8 cellular contexts compared by ENCODE assay signal in the genomic region with DNA sequence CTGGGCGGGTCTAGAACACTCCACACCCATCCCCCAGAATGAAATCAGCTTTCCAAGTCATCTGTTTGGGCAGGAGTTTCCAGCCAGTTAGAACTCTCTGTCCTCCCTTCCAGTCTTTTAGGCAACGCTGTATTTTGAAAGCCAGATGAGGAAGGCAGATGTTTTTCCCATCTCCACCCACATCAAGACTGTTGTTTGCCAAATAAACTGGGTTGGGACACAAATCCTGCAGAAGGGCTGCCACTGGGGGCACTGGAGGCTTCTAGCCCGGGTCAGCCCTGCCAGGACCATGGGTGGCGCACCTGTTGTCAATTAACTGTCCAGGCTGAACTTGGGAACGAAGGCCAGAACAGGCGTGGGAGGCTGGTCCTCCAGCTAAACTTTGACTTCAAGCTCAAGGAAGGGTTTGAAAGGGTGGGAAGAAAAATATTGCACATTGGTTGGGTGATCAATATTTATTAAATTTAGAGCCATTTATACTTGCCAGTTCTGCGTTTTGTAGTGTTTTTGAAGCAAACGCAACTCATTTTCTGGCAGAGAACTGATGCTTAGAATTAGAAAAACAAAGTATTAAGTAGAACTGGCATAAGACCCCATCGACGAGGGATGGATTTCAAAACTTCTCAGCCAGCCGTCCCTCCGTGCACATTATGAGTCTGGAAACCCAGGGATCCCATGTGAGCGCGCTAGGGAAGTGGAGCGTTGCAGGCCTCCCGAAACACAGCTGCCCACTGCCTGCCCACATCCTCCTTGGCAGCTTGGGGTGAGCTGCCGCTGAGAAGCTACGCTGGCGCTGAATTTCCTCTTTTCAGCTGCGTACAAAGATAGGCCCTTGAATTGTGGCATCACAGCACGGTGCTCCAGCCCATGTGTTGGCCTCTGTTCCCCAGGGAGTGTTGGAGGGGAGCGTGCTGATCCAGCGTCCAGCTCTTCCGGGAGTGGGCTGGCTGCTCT.
DNase-seq lines count a peak whose midpoint lies in the region; ATAC-seq and TF ChIP-seq lines count a peak whose summit lies in the region.

No MANE protein-coding gene starts in this region.

- H2BK15ac ChIP-seq in H9 (ENCODE audit: low read depth, low read length) = no peak overlapping the region

- no peak overlapping the region for H3K4me2 ChIP-seq in H9 (ENCODE audit: insufficient read depth, insufficient read length, low read length)

- no peak overlapping the region for H3K23ac ChIP-seq in H9 (ENCODE audit: insufficient read length, low read depth, low read length)

- H4K8ac ChIP-seq in H9 (replicated peaks; ENCODE audit: insufficient read length, low read depth, low read length) = no peak overlapping the region

- WGBS in H9 (ENCODE audit: extremely low coverage, insufficient read length, low lambda C conversion rate) = no CpG with 5 or more reads among the region's 24 CpGs

- H3K4me3 ChIP-seq in Peyer's patch (no peak overlapping the region), gastrocnemius medialis (no peak overlapping the region)

- in situ Hi-C loops in gastrocnemius medialis (cut with MboI; ENCODE audit: low sequenced_read_pairs in 4 of 4) = loop anchor here (5.0 to 25.0 kb wide), 5 partner anchors 243 to 400 kb away; no protein-coding TSS in a partner anchor

- no peaks in the 10 kb centered on the region for H3K79me2 ChIP-seq in H9 (ENCODE audit: insufficient read depth, low read length)

- H3K9me3 Mint-ChIP-seq in H9 (no peaks in the 10 kb centered on the region), endothelial cell (ENCODE audit: unreplicated experiment) (no peaks in the 10 kb centered on the region)

- no peak overlapping the region for H2AFZ ChIP-seq in H9 (ENCODE audit: low read length)

- H4K5ac ChIP-seq in H9 (ENCODE audit: insufficient read length, low read depth, low read length) = no peak overlapping the region

- no peak overlapping the region for H2BK12ac ChIP-seq in H9 (ENCODE audit: insufficient read length, low read depth, low read length)

- H3K4ac ChIP-seq in H9 (ENCODE audit: low read depth, low read length) = no peak overlapping the region

- H3K27ac ChIP-seq in H9 (ENCODE audit: insufficient read length, low read depth, low read length) (no peak overlapping the region), Peyer's patch (peak overlapping the region in 2 of 4 donors; percentile 19 to 63), gastrocnemius medialis (peak overlapping the region; percentile 71 to 90 (median 75))

- H4K20me1 ChIP-seq in H9 (ENCODE audit: control insufficient read depth, insufficient read depth, insufficient read length) = no peaks in the 10 kb centered on the region

- no peak overlapping the region for H3T11ph ChIP-seq in H9 (ENCODE audit: low read length)

- no peaks in the 10 kb centered on the region for H3K79me1 ChIP-seq in H9 (ENCODE audit: insufficient read depth, low read depth, low read length, poor library complexity, severe bottlenecking)

- no peak overlapping the region for H3K14ac ChIP-seq in H9 (ENCODE audit: insufficient read depth, low read length)

- TF ChIP-seq CTCF in H9 (conservative IDR thresholded peaks at IDR 0.05) (peak; percentile 47), Peyer's patch (IDR thresholded peaks at IDR 0.05) (no peak), gastrocnemius medialis (IDR thresholded peaks at IDR 0.05 in 4 of 5, conservative IDR thresholded peaks at IDR 0.05 in 1 of 5) (peak; percentile 40 to 66 (median 47)), endothelial cell (IDR thresholded peaks at IDR 0.05; ENCODE audit: unreplicated experiment) (no peak)

- intact Hi-C loops in gastrocnemius medialis (cut with DNase I; ENCODE audit: low total_unique reads) = loop anchor here (1.0 to 10.0 kb wide), 8 partner anchors 47 to 530 kb away; no protein-coding TSS in a partner anchor

- H3K27me3 ChIP-seq in H9 (ENCODE audit: insufficient read depth, low read length) = no peaks in the 10 kb centered on the region
- no peaks in the 10 kb centered on the region for H3K27me3 ChIP-seq in Peyer's patch
- no peaks in the 10 kb centered on the region for H3K27me3 ChIP-seq in gastrocnemius medialis

- TF ChIP-seq POLR2A in Peyer's patch (IDR thresholded peaks at IDR 0.05) (no peak), gastrocnemius medialis (IDR thresholded peaks at IDR 0.05) (no peak)

- no peak overlapping the region for H3K18ac ChIP-seq in H9 (ENCODE audit: insufficient read length, low read depth, low read length)

- no peak overlapping the region for H2BK5ac ChIP-seq in H9 (ENCODE audit: insufficient read length, low read length)

- H3K23me2 ChIP-seq in H9 (ENCODE audit: insufficient read length, low read depth, low read length, poor library complexity, severe bottlenecking) = no peaks in the 10 kb centered on the region

- DNase-seq in GM04503 (ENCODE audit: low read depth) = peak; percentile 13
- peak; percentile 43 for DNase-seq in H9
- peak in 2 of 3 donors; percentile 78 to 83 for DNase-seq in Peyer's patch
- peak; percentile 90 for DNase-seq in fibroblast of the conjunctiva (ENCODE audit: low read depth)
- peak; percentile 87 to 96 for DNase-seq in gastrocnemius medialis
- DNase-seq in NCI-H2081 treated with DMSO at 0.1 percent for 48 hours (lab: John Stamatoyannopoulos, UW) = no peak
- no peak for DNase-seq in NCI-H1417 (lab: John Stamatoyannopoulos, UW)
- DNase-seq in endothelial cell (ENCODE audit: low spot score) = no peak

- no peaks in the 10 kb centered on the region for H3K4me1 ChIP-seq in H9 (ENCODE audit: insufficient read depth, low read length)
- H3K4me1 ChIP-seq in Peyer's patch = peaks cover 0 to 25% (median 11%) of the 10 kb centered on the region in 4 donors
- H3K4me1 ChIP-seq in gastrocnemius medialis = peaks cover 58 to 62% of the 10 kb centered on the region in 2 donors

- no peak overlapping the region for H2BK20ac ChIP-seq in H9 (ENCODE audit: low read depth, low read length, poor library complexity, severe bottlenecking)

- no peak overlapping the region for H2BK120ac ChIP-seq in H9 (ENCODE audit: low read depth, low read length, poor library complexity, severe bottlenecking)

- peak; percentile 78 for ATAC-seq in gastrocnemius medialis

- H3K56ac ChIP-seq in H9 (ENCODE audit: insufficient read length, low read depth, low read length) = no peak overlapping the region

- H3K36me3 ChIP-seq in Peyer's patch (no peaks in the 10 kb centered on the region), gastrocnemius medialis (no peaks in the 10 kb centered on the region)

- H3K27ac Mint-ChIP-seq in H9 (peak overlapping the region in 1 of 3 experiments; percentile 44; a peak in 1 of 7 replicates), endothelial cell (ENCODE audit: unreplicated experiment) (no peak overlapping the region)

- H3K36me3 Mint-ChIP-seq in H9 (ENCODE audit: insufficient read depth in 1 of 3, low read depth in 3 of 3) = no peaks in the 10 kb centered on the region
- no peaks in the 10 kb centered on the region for H3K36me3 Mint-ChIP-seq in endothelial cell (ENCODE audit: low read depth, unreplicated experiment)

- H3K27me3 Mint-ChIP-seq in H9 (ENCODE audit: low read depth) (no peaks in the 10 kb centered on the region), endothelial cell (ENCODE audit: unreplicated experiment) (peaks cover 3% of the 10 kb centered on the region)

- no peaks in the 10 kb centered on the region for H3K4me1 Mint-ChIP-seq in H9
- peaks cover 24% of the 10 kb centered on the region for H3K4me1 Mint-ChIP-seq in endothelial cell (ENCODE audit: unreplicated experiment)

- H3K4me3 Mint-ChIP-seq in H9 (no peak overlapping the region), endothelial cell (ENCODE audit: unreplicated experiment) (no peak overlapping the region)

- H3K9me3 ChIP-seq in H9 (ENCODE audit: control insufficient read depth, low read depth, low read length) (no peaks in the 10 kb centered on the region), Peyer's patch (no peaks in the 10 kb centered on the region), gastrocnemius medialis (no peaks in the 10 kb centered on the region)

- no peak overlapping the region for H2AK5ac ChIP-seq in H9 (ENCODE audit: insufficient read length, low read length)

- H3K9ac ChIP-seq in H9 (ENCODE audit: extremely low read depth, insufficient read length, low read length) = no peak overlapping the region

- H4K91ac ChIP-seq in H9 (ENCODE audit: insufficient read length, low read depth, low read length) = no peak overlapping the region

Comparison
In these comparisons a context has a peak if more than half of its experiments do, and no peak if none do; other contexts are left out.
1. DNase-seq: peak in GM04503 (single experiment), H9 (single experiment), Peyer's patch (2 of 3), fibroblast of the conjunctiva (single experiment) and gastrocnemius medialis (2 of 2); none in NCI-H2081 treated with DMSO at 0.1 percent for 48 hours (single experiment), NCI-H1417 (0 of 3) and endothelial cell (single experiment).
2. CTCF ChIP-seq: peak in H9 (single experiment) and gastrocnemius medialis (5 of 5); none in Peyer's patch (0 of 6) and endothelial cell (single experiment).